In genomic region chr2:53739057-53739456, GRCh38 we compare ENCODE assay signal across 16 cellular contexts.
"Had no signal": no experiment of that assay in that cellular context is flagged by ENCODE, and none has a peak within 500 bp of the region (broad histone marks: within the 10 kb centered on the region; RNA-seq: fewer than 3 reads in every experiment).

No MANE protein-coding gene starts in this region.

- H3K27ac Mint-ChIP-seq: activated naive CD4-positive, alpha-beta T cell treated with anti-CD3 and anti-CD28 coated beads, Interleukin-2, amount 50 U/mL, for 72 hours had no signal

- DNase-seq: activated CD4-positive, alpha-beta T cell treated with anti-CD3 and anti-CD28 coated beads for 1 hour; activated CD4-positive, alpha-beta T cell treated with anti-CD3 and anti-CD28 coated beads, Interleukin-2, amount 50 U/mL, for 4 hours; activated gamma-delta T cell; activated T-cell treated with anti-CD3 and anti-CD28 coated beads, Interleukin-2, amount 50 U/mL, for 72 hours; dermis blood vessel endothelial cell; foreskin melanocyte; kidney; left lung; retina; stimulated activated CD8-positive, alpha-beta memory T cell treated with anti-CD3 and anti-CD28 coated beads, Interleukin-4, amount 100 ng/mL, for 48 hours; stimulated activated naive CD4-positive, alpha-beta T cell; T-helper 2 cell; tibial artery; WERI-Rb-1 had no signal

- H3K4me3 ChIP-seq: cardiac muscle cell, left lung, tibial artery had no signal

- H3K9me3 ChIP-seq: left lung, tibial artery had no signal

- H3K9me3 Mint-ChIP-seq: activated naive CD4-positive, alpha-beta T cell treated with anti-CD3 and anti-CD28 coated beads, Interleukin-2, amount 50 U/mL, for 72 hours; activated T-cell treated with anti-CD3 and anti-CD28 coated beads, Interleukin-2, amount 50 U/mL, for 72 hours had no signal

- H3K4me3 Mint-ChIP-seq: activated T-cell treated with anti-CD3 and anti-CD28 coated beads, Interleukin-2, amount 50 U/mL, for 72 hours had no signal

- H3K27ac ChIP-seq: cardiac muscle cell, left lung, tibial artery, WERI-Rb-1 had no signal

- ATAC-seq: activated naive CD4-positive, alpha-beta T cell treated with anti-CD3 and anti-CD28 coated beads, Interleukin-2, amount 50 U/mL, for 72 hours; activated T-cell treated with anti-CD3 and anti-CD28 coated beads, Interleukin-2, amount 50 U/mL, for 72 hours; left lung had no signal

- H3K27me3 ChIP-seq: cardiac muscle cell, left lung, tibial artery had no signal
